In genomic region chr22:21938071-21938822, GRCh38 we compare ENCODE assay signal across 8 cellular contexts.
DNase-seq lines count a peak whose midpoint lies in the region; ATAC-seq lines count a peak whose summit lies in the region.

No MANE protein-coding gene starts in this region.

- DNase-seq in 8988T: peak; percentile 70
- peak; percentile 85 for DNase-seq in NCI-H2227 treated with DMSO at 0.1 percent for 48 hours (lab: John Stamatoyannopoulos, UW)
- DNase-seq in activated CD4-positive, CD25-positive, alpha-beta regulatory T cell (lab: John Stamatoyannopoulos, UW): peak; percentile 77 to 87 (median 82)
- DNase-seq in caudate nucleus (lab: John Stamatoyannopoulos, UW): peak; percentile 46 to 99 (median 91)
- DNase-seq in islet precursor cell: peak; percentile 98
- DNase-seq in stimulated activated CD4-positive, alpha-beta T cell treated with anti-CD3 and anti-CD28 coated beads, Interleukin-12 subunit alpha, Interleukin-12 subunit beta, amount 100 ng/mL, for 24 hours (ENCODE audit: low read depth in 2 of 2): peak; percentile 85 to 90

- peak overlapping the region; percentile 93 for H3K27ac ChIP-seq in caudate nucleus (ENCODE audit: low read depth, low read length)

- ATAC-seq in GM18517 (IDR thresholded peaks at IDR 0.05; ENCODE audit: unreplicated experiment) (peak; percentile 93), HG03135 (IDR thresholded peaks at IDR 0.05; ENCODE audit: unreplicated experiment) (peak; percentile 87)

Comparison
In these comparisons a context has a peak if more than half of its experiments do, and no peak if none do; other contexts are left out.
1. Peak in every context shown above with its lines: DNase-seq, ATAC-seq and H3K27ac ChIP-seq.